ENCODE assay signal across 8 cellular contexts in genomic region chr19:35741216-35741541, GRCh38. TPM values are rescaled to one million over a fixed set of nuclear protein-coding genes. Genes with fewer than 3 reads are reported as not detected.
A peak's percentile ranks its signal among the peaks of the same experiment; 100 is the strongest.
DNase-seq lines count a peak whose midpoint lies in the region; ATAC-seq and TF ChIP-seq lines count a peak whose summit lies in the region.

No MANE protein-coding gene starts in this region.

- BruUV-seq in PC-9 (replicated peaks; lab: Mats Ljungman, UMichigan): no TSS peak

- no peak overlapping the region for H3K27ac ChIP-seq in PC-9

- peaks cover 7% of the 10 kb centered on the region for H3K79me2 ChIP-seq in PC-9 (ENCODE audit: low read depth)

- H3K36me3 Mint-ChIP-seq in progenitor cell of endocrine pancreas (ENCODE audit: insufficient read depth): peaks cover 7% of the 10 kb centered on the region

- peak overlapping the region; percentile 98 for H3K27ac Mint-ChIP-seq in progenitor cell of endocrine pancreas

- H3K4me3 Mint-ChIP-seq in progenitor cell of endocrine pancreas (ENCODE audit: low read depth): peak overlapping the region; percentile 76

- intact Hi-C loops in PC-9 (cut with micrococcal nuclease; ENCODE audit: unreplicated experiment): loop anchor here (2.0 to 10.0 kb wide), 3 partner anchors 18 to 254 kb away; partner anchors contain the start of genes HCST, NFKBID, PROSER3 and SDHAF1

- CTCF ChIA-PET in PC-9 (lab: Charles Lee): interaction anchor here (0.6 kb wide), 1 partner anchor 429 kb away, joined by 7 read pairs; no protein-coding TSS in a partner anchor

- ATAC-seq in GM18520 (IDR thresholded peaks at IDR 0.05; ENCODE audit: unreplicated experiment) (no peak), HG02798 (IDR thresholded peaks at IDR 0.05; ENCODE audit: poor library complexity, unreplicated experiment) (no peak)

- no peaks in the 10 kb centered on the region for H3K27me3 Mint-ChIP-seq in progenitor cell of endocrine pancreas

- H3K4me1 Mint-ChIP-seq in progenitor cell of endocrine pancreas (ENCODE audit: low read depth): peaks cover 14% of the 10 kb centered on the region

- no peaks in the 10 kb centered on the region for H3K36me3 ChIP-seq in ES-I3 (ENCODE audit: insufficient read depth, low read length)
- no peaks in the 10 kb centered on the region for H3K36me3 ChIP-seq in PC-9 (ENCODE audit: low read depth)

- H3K9me3 Mint-ChIP-seq in progenitor cell of endocrine pancreas (ENCODE audit: low read depth): no peaks in the 10 kb centered on the region

- H3F3A ChIP-seq in PC-9 (ENCODE audit: insufficient read depth, low read depth): peaks cover 20% of the 10 kb centered on the region; the same call in 1 of the 2 replicates

- H3K9me3 ChIP-seq in ES-I3 (ENCODE audit: control insufficient read depth, insufficient read depth, low read length) (peaks cover 3% of the 10 kb centered on the region; the same call in 1 of the 2 replicates), PC-9 (ENCODE audit: insufficient read depth, low read depth) (no peaks in the 10 kb centered on the region)

- H4K20me1 ChIP-seq in PC-9 (ENCODE audit: insufficient read depth): no peaks in the 10 kb centered on the region

- H2AFZ ChIP-seq in PC-9: 0 out of 2 replicates have a peak overlapping the region, but pooled peaks have one; percentile 88

- no peak for DNase-seq in PC-9
- no peak for DNase-seq in epithelial cell of proximal tubule (ENCODE audit: low read depth)
- DNase-seq in progenitor cell of endocrine pancreas (ENCODE audit: low spot score, unreplicated experiment): no peak
- no peak for DNase-seq in hepatic stellate cell (ENCODE audit: low spot score)
- DNase-seq in T1000 (lab: John Stamatoyannopoulos, UW): no peak

- H3K4me2 ChIP-seq in PC-9: peak overlapping the region; percentile 100

- H3K9ac ChIP-seq in ES-I3 (ENCODE audit: low read depth, low read length): peak overlapping the region; percentile 79

- H3K9me2 ChIP-seq in PC-9 (ENCODE audit: insufficient read depth): no peaks in the 10 kb centered on the region

- H3K4me1 ChIP-seq in ES-I3 (ENCODE audit: insufficient read depth, low read length): no peaks in the 10 kb centered on the region
- peaks cover 11% of the 10 kb centered on the region; the same call in 1 of the 2 replicates for H3K4me1 ChIP-seq in PC-9 (replicated peaks; ENCODE audit: insufficient read depth)

- POLR2A ChIA-PET in PC-9 (lab: Charles Lee; ENCODE audit: unreplicated experiment): no interaction called here

- H3K4me3 ChIP-seq in PC-9: peak overlapping the region; percentile 86
- peak overlapping the region; percentile 56 for H3K4me3 ChIP-seq in epithelial cell of proximal tubule (ENCODE audit: low read depth, low read length)

- TF ChIP-seq CTCF in PC-9 (conservative IDR thresholded peaks at IDR 0.05): no peak
- TF ChIP-seq CTCF in epithelial cell of proximal tubule (conservative IDR thresholded peaks at IDR 0.05; ENCODE audit: low read depth, low read length): peak; percentile 5
- peak; percentile 19 for TF ChIP-seq CTCF in progenitor cell of endocrine pancreas (IDR thresholded peaks at IDR 0.05; ENCODE audit: unreplicated experiment)

- H3K27me3 ChIP-seq in PC-9 (ENCODE audit: insufficient read depth, low read depth): no peaks in the 10 kb centered on the region

RNA-seq across cellular contexts. Expression of gene IGFLR1, which starts 1.1 kb away (rescaled TPM):
- total RNA-seq in PC-9 (2021) (8.6 and 9.7 TPM in 2 replicates), epithelial cell of proximal tubule (7.9 and 15.3 TPM in 2 replicates), progenitor cell of endocrine pancreas (5.1 TPM in 2 replicates)

RNA-seq across cellular contexts. Expression of gene U2AF1L4, which starts 4.0 kb away (rescaled TPM):
- total RNA-seq in PC-9 (2021) (13.9 and 14.3 TPM in 2 replicates), epithelial cell of proximal tubule (5.9 and 6.5 TPM in 2 replicates), progenitor cell of endocrine pancreas (35.5 and 37.4 TPM in 2 replicates)

RNA-seq across cellular contexts. Expression of gene PSENEN, which starts 4.3 kb away (rescaled TPM):
- total RNA-seq in PC-9 (2021) (106 and 130 TPM in 2 replicates), epithelial cell of proximal tubule (49.6 and 63.7 TPM in 2 replicates), progenitor cell of endocrine pancreas (81.4 and 83.8 TPM in 2 replicates)

RNA-seq across cellular contexts. Expression of gene LIN37, which starts 7.2 kb away (rescaled TPM):
- 9.4 and 17.0 TPM in 2 replicates for total RNA-seq in PC-9 (2021)
- 12.7 and 18.9 TPM in 2 replicates for total RNA-seq in epithelial cell of proximal tubule
- total RNA-seq in progenitor cell of endocrine pancreas: 12.7 and 13.1 TPM in 2 replicates

RNA-seq across cellular contexts. Expression of gene HSPB6, which starts 15.7 kb away (rescaled TPM):
- total RNA-seq in PC-9 (2021): 2.5 and 2.7 TPM in 2 replicates
- total RNA-seq in epithelial cell of proximal tubule: 0.14 and 2.0 TPM in 2 replicates
- 0.33 TPM in 1 of 2 replicates, not detected in the other for total RNA-seq in progenitor cell of endocrine pancreas
